13 cellular contexts compared by ENCODE assay signal in the genomic region with DNA sequence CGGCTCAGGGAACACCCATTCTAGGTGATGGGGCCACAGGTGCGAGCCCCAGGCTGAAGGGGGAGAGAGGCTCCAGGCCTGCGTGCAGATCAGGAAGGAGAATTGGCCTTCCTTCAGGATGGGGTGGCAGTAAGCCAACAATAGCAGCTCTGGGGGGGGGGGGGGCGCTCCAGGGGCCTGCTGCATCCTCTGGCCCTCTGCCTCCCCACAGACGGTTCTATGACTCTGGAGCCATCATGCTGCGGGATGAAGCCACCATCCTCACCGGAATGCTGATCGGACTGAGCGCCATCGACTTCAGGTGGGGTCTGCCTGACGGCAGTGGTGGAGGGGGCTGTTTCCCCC. TPM values are rescaled to one million over a fixed set of nuclear protein-coding genes. Genes with fewer than 3 reads are reported as not detected.
DNase-seq lines count a peak whose midpoint lies in the region; FAIRE-seq and TF ChIP-seq lines count a peak whose summit lies in the region.
"Had no signal": no experiment of that assay in that cellular context is flagged by ENCODE, and none has a peak within 500 bp of the region (broad histone marks: within the 10 kb centered on the region; RNA-seq: fewer than 3 reads in every experiment).

No MANE protein-coding gene starts in this region.

- TF ChIP-seq CTCF in OCI-LY1 (IDR thresholded peaks at IDR 0.05; ENCODE audit: low read length) (no peak), H1 (IDR thresholded peaks at IDR 0.05; ENCODE audit: control extremely low read depth in 1 of 3, insufficient read depth in 1 of 3, low read depth in 1 of 3, low read length in 3 of 3) (no peak)

- WGBS in H1 (ENCODE audit: extremely low coverage in 1 of 2, insufficient coverage in 1 of 2, insufficient read length in 1 of 2, insufficient replicate concordance in 2 of 2, low coverage in 1 of 2, low lambda C conversion rate in 2 of 2, missing lambda C conversion rate in 1 of 2), 2 experiments = 70% methylated on average over 8 of the region's 11 CpGs; no CpG with 5 or more reads in 1 of the 2 experiments

- CTCF ChIA-PET in activated naive CD4-positive, alpha-beta T cell treated with anti-CD3 and anti-CD28 coated beads, Interleukin-2, amount 10 ng/mL, durations not matched to agents 7 days and 5 days (lab: Charles Lee) = no interaction called here
- CTCF ChIA-PET in H1 (lab: Charles Lee; ENCODE audit: partially characterized antibody) = interaction anchor here (0.8 to 5.3 kb wide), 8 partner anchors 13 to 168 kb away, joined by 3 to 42 read pairs (median 4); no protein-coding TSS in a partner anchor

- H3K4me3 Mint-ChIP-seq in activated naive CD4-positive, alpha-beta T cell treated with anti-CD3 and anti-CD28 coated beads, Interleukin-2, amount 10 ng/mL, durations not matched to agents 7 days and 5 days = peak overlapping the region; percentile 55

- H3K18ac ChIP-seq in H1 (ENCODE audit: extremely low read depth, low read length) = no peak overlapping the region; the same call in 1 of the 2 replicates

- H2BK120ac ChIP-seq in H1 (replicated peaks; ENCODE audit: low read depth, low read length) = no peak overlapping the region

- peaks cover 14% of the 10 kb centered on the region for H3K23me2 ChIP-seq in H1 (ENCODE audit: low read depth, low read length)

- H4K91ac ChIP-seq in H1 (replicated peaks; ENCODE audit: insufficient read length, low read length) = no peak overlapping the region

- no peak overlapping the region for H3K56ac ChIP-seq in H1 (replicated peaks; ENCODE audit: insufficient read length, low read depth, low read length)

- no peak for TF ChIP-seq EP300 in H1 (IDR thresholded peaks at IDR 0.05; ENCODE audit: borderline replicate concordance in 1 of 2, low read depth in 2 of 2, low read length in 2 of 2)

- H4K8ac ChIP-seq in H1 (ENCODE audit: extremely low read depth, insufficient read depth, low read length) = peak overlapping the region; percentile 53

- no peaks in the 10 kb centered on the region for H3K9me3 Mint-ChIP-seq in activated naive CD4-positive, alpha-beta T cell treated with anti-CD3 and anti-CD28 coated beads, Interleukin-2, amount 10 ng/mL, durations not matched to agents 7 days and 5 days

- peaks cover 4% of the 10 kb centered on the region for H3K36me3 Mint-ChIP-seq in activated naive CD4-positive, alpha-beta T cell treated with anti-CD3 and anti-CD28 coated beads, Interleukin-2, amount 10 ng/mL, durations not matched to agents 7 days and 5 days

- POLR2A ChIA-PET in H1 (lab: Charles Lee; ENCODE audit: partially characterized antibody) = interaction anchor here (0.7 to 14.6 kb wide), 7 partner anchors 11 to 104 kb away, joined by 3 to 135 read pairs (median 5); partner anchors contain the start of genes SLC25A39 and UBTF

- FAIRE-seq in H1 (lab: Jason Lieb, UNC) = no peak

- H3K4me1 ChIP-seq in OCI-LY1 (ENCODE audit: insufficient read depth, low read length, severe bottlenecking) = peaks cover 9% of the 10 kb centered on the region
- peaks cover 7 to 39% (median 29%) of the 10 kb centered on the region in 4 experiments for H3K4me1 ChIP-seq in H1 (replicated peaks in 1 of 4; ENCODE audit: control insufficient read depth in 3 of 4, insufficient read depth in 4 of 4, low read length in 3 of 4)
- H3K4me1 ChIP-seq in skeletal muscle satellite cell (ENCODE audit: control insufficient read depth, insufficient read depth, low read length) = no peaks in the 10 kb centered on the region
- H3K4me1 ChIP-seq in SJCRH30 = no peaks in the 10 kb centered on the region

- no peak overlapping the region for H2AK5ac ChIP-seq in H1 (ENCODE audit: low read depth, low read length)

- H2BK20ac ChIP-seq in H1 (ENCODE audit: low read length) = no peak overlapping the region

- peaks cover 3% of the 10 kb centered on the region for H3K36me3 ChIP-seq in OCI-LY1 (ENCODE audit: insufficient read depth, low read length)
- peaks cover 0 to 2% (median 0%) of the 10 kb centered on the region in 4 experiments; a peak in 3 of 8 replicates for H3K36me3 ChIP-seq in H1 (ENCODE audit: control insufficient read depth in 2 of 4, insufficient read depth in 4 of 4, low read length in 3 of 4)
- H3K36me3 ChIP-seq in skeletal muscle satellite cell (ENCODE audit: insufficient read depth, low read length) = peaks cover 4% of the 10 kb centered on the region
- H3K36me3 ChIP-seq in SJCRH30 = no peaks in the 10 kb centered on the region; the same call in 1 of the 2 replicates

- no peaks in the 10 kb centered on the region for H4K20me1 ChIP-seq in OCI-LY1 (ENCODE audit: insufficient read depth, low read length)
- peaks cover under 1 to 11% of the 10 kb centered on the region in 2 experiments for H4K20me1 ChIP-seq in H1 (replicated peaks in 1 of 2; ENCODE audit: control insufficient read depth in 1 of 2, insufficient read depth in 2 of 2, low read length in 2 of 2)

- peaks cover 85% of the 10 kb centered on the region for H3K27me3 Mint-ChIP-seq in activated naive CD4-positive, alpha-beta T cell treated with anti-CD3 and anti-CD28 coated beads, Interleukin-2, amount 10 ng/mL, durations not matched to agents 7 days and 5 days

- H3K4me1 Mint-ChIP-seq in activated naive CD4-positive, alpha-beta T cell treated with anti-CD3 and anti-CD28 coated beads, Interleukin-2, amount 10 ng/mL, durations not matched to agents 7 days and 5 days = peaks cover 17% of the 10 kb centered on the region

- no peaks in the 10 kb centered on the region for H3F3A ChIP-seq in OCI-LY1 (ENCODE audit: insufficient read depth, low read length)

- no peaks in the 10 kb centered on the region for H3K9me2 ChIP-seq in OCI-LY1 (ENCODE audit: low read depth, low read length)

- H2BK15ac ChIP-seq in H1 (ENCODE audit: low read length) = peak overlapping the region; percentile 25; the same call in 1 of the 2 replicates

- 0 out of 2 replicates have a peak overlapping the region, but pooled peaks have one; percentile 50 for H2BK12ac ChIP-seq in H1 (ENCODE audit: low read depth, low read length)

- TF ChIP-seq POLR2A in H1 (IDR thresholded peaks at IDR 0.05; ENCODE audit: control extremely low read depth in 1 of 2, low read depth in 2 of 2, low read length in 2 of 2) = no peak

- H3K27me3 ChIP-seq in OCI-LY1 (ENCODE audit: insufficient read depth, low read length) = peaks cover 6% of the 10 kb centered on the region; the same call in 1 of the 2 replicates
- peaks cover 0 to 19% (median 17%) of the 10 kb centered on the region in 4 experiments; a peak in 6 of 7 replicates for H3K27me3 ChIP-seq in H1 (replicated peaks in 1 of 4; ENCODE audit: control insufficient read depth in 3 of 4, extremely low read depth in 1 of 4, insufficient read depth in 3 of 4, low read length in 3 of 4)
- peaks cover 53% of the 10 kb centered on the region for H3K27me3 ChIP-seq in skeletal muscle satellite cell (ENCODE audit: control insufficient read depth, insufficient read depth, low read length)
- H3K27me3 ChIP-seq in SJCRH30 = no peaks in the 10 kb centered on the region

- H4K5ac ChIP-seq in H1 (ENCODE audit: insufficient read length, low read depth, low read length) = no peak overlapping the region

- peak overlapping the region; percentile 16; the same call in 1 of the 2 replicates for H2BK5ac ChIP-seq in H1 (ENCODE audit: low read depth, low read length)

- H3K23ac ChIP-seq in H1 (ENCODE audit: insufficient read length) = no peak overlapping the region

- no peak for TF ChIP-seq RAD21 in H1 (IDR thresholded peaks at IDR 0.05 in 1 of 2, conservative IDR thresholded peaks at IDR 0.05 in 1 of 2; ENCODE audit: low read depth in 2 of 2, low read length in 2 of 2)

- H3K4me2 ChIP-seq in OCI-LY1 (ENCODE audit: low read length) (peak overlapping the region; percentile 75; the same call in 1 of the 2 replicates), H1 (ENCODE audit: insufficient read depth in 1 of 2, low read depth in 2 of 2, low read length in 2 of 2) (peak overlapping the region; percentile 97 to 99), skeletal muscle satellite cell (ENCODE audit: low read length) (peak overlapping the region; percentile 77)

- H3K14ac ChIP-seq in H1 (ENCODE audit: insufficient read length) = no peak overlapping the region

- H3K9me3 ChIP-seq in OCI-LY1 (ENCODE audit: low read length) (no peaks in the 10 kb centered on the region), H1 (ENCODE audit: insufficient read depth in 2 of 2, low read depth in 1 of 2, low read length in 1 of 2) (no peaks in the 10 kb centered on the region), skeletal muscle satellite cell (replicated peaks; ENCODE audit: low read length) (peaks cover 3% of the 10 kb centered on the region), SJCRH30 (replicated peaks) (no peaks in the 10 kb centered on the region)
- H3K9me3 ChIP-seq: body of pancreas, SJSA1 had no signal

- H3K27ac ChIP-seq in OCI-LY1 (ENCODE audit: low read depth, low read length, poor library complexity, severe bottlenecking) (no peak overlapping the region), H1 (ENCODE audit: low read depth, low read length) (no peak overlapping the region), SJCRH30 (no peak overlapping the region)
- H3K27ac ChIP-seq: body of pancreas, epithelial cell of prostate, SJSA1 had no signal

- no peak overlapping the region for H3K4ac ChIP-seq in H1 (replicated peaks; ENCODE audit: insufficient read length, low read depth, low read length)

- H3K4me3 ChIP-seq in OCI-LY1 (ENCODE audit: low read depth, low read length, poor library complexity, severe bottlenecking) (peak overlapping the region; percentile 53), H1 (ENCODE audit: extremely low read depth in 1 of 4, insufficient read depth in 2 of 4, low read depth in 3 of 4, low read length in 4 of 4) (peak overlapping the region; percentile 40 to 67 (median 60); a peak in 7 of 8 replicates), skeletal muscle satellite cell (ENCODE audit: low read length) (no peak overlapping the region), SJCRH30 (no peak overlapping the region)
- H3K4me3 ChIP-seq: SJSA1 had no signal

- no peak for DNase-seq in activated naive CD4-positive, alpha-beta T cell treated with anti-CD3 and anti-CD28 coated beads, Interleukin-2, amount 10 ng/mL, durations not matched to agents 7 days and 5 days
- no peak for DNase-seq in activated naive CD4-positive, alpha-beta T cell treated with anti-CD3 and anti-CD28 coated beads, Interleukin-2, amount 50 U/mL, for 16 hours
- DNase-seq in H1 (ENCODE audit: low read depth in 1 of 2, low spot score in 2 of 2) (no peak), T1000 (lab: John Stamatoyannopoulos, UW) (no peak), SJCRH30 (no peak), NCI-H510A treated with DMSO at 0.1 percent for 48 hours (lab: John Stamatoyannopoulos, UW) (no peak)
- DNase-seq: body of pancreas, KBM-7 had no signal

- H3K79me2 ChIP-seq in OCI-LY1 (ENCODE audit: insufficient read depth, low read length) (no peaks in the 10 kb centered on the region), H1 (ENCODE audit: control insufficient read depth in 1 of 2, insufficient read depth in 2 of 2, low read length in 2 of 2) (no peaks in the 10 kb centered on the region)

- H2AFZ ChIP-seq in OCI-LY1 (ENCODE audit: low read length) (no peak overlapping the region), H1 (ENCODE audit: low read length) (no peak overlapping the region)

- no peaks in the 10 kb centered on the region for H3K79me1 ChIP-seq in H1 (ENCODE audit: low read depth, low read length)

- H3K27ac Mint-ChIP-seq in activated naive CD4-positive, alpha-beta T cell treated with anti-CD3 and anti-CD28 coated beads, Interleukin-2, amount 10 ng/mL, durations not matched to agents 7 days and 5 days = no peak overlapping the region

- H3K9ac ChIP-seq in OCI-LY1 (ENCODE audit: low read length) (no peak overlapping the region), H1 (replicated peaks in 1 of 4; ENCODE audit: extremely low read depth in 1 of 4, low read depth in 3 of 4, low read length in 3 of 4) (no peak overlapping the region), skeletal muscle satellite cell (ENCODE audit: low read depth, low read length) (no peak overlapping the region)

RNA-seq across cellular contexts. Expression of gene RUNDC3A, which starts 6.1 kb away (rescaled TPM):
- 6.1 and 6.4 TPM in 2 replicates for total RNA-seq in H1 (2021; fragmentation: NEBNext Ultra II Directional; extraction: Animal tissue kit (Norgen Biotek cat#: 25700))
- 13.8 and 15.6 TPM in 2 replicates for polyA plus RNA-seq in H1 (2011; rRNA removed)
- polyA plus RNA-seq in H1 (2011; cell fraction: cytosol; rRNA removed) = 11.9 TPM
- 23.7 TPM for polyA plus RNA-seq in H1 (2011; cell fraction: nucleus; rRNA removed)
- polyA plus RNA-seq in H1 (2012, experiment 1 of 2) = 4.5 to 8.2 TPM (median 6.2 TPM) in 4 replicates
- polyA plus RNA-seq in H1 (2012, experiment 2 of 2) = 5.1 TPM
- 4.7 TPM for polyA plus RNA-seq in H1 (2013, experiment 1 of 2)
- 4.5 TPM for polyA plus RNA-seq in H1 (2013, experiment 2 of 2)
- polyA minus RNA-seq in H1 (2011; rRNA and poly(A)+ RNA removed) = 3.8 and 4.3 TPM in 2 replicates
- 6.8 TPM for polyA minus RNA-seq in H1 (2011; cell fraction: cytosol; rRNA and poly(A)+ RNA removed)
- 3.4 TPM for polyA minus RNA-seq in H1 (2011; cell fraction: nucleus; rRNA and poly(A)+ RNA removed)
- not detected in 2 replicates for total RNA-seq in skeletal muscle satellite cell (2012; rRNA removed)
- total RNA-seq in SJCRH30 (2014; rRNA removed; shearing (Covaris generic)) = 0.14 TPM in 1 of 2 replicates, not detected in the other
- total RNA-seq: SJSA1 had no signal

RNA-seq across cellular contexts. Expression of gene SLC25A39, which starts 10.1 kb away (rescaled TPM):
- total RNA-seq in H1 (2021; fragmentation: NEBNext Ultra II Directional; extraction: Animal tissue kit (Norgen Biotek cat#: 25700)) = 189 and 200 TPM in 2 replicates
- 291 and 408 TPM in 2 replicates for polyA plus RNA-seq in H1 (2011; rRNA removed)
- 282 TPM for polyA plus RNA-seq in H1 (2011; cell fraction: cytosol; rRNA removed)
- polyA plus RNA-seq in H1 (2011; cell fraction: nucleus; rRNA removed) = 575 TPM
- polyA plus RNA-seq in H1 (2012, experiment 1 of 2) = 156 to 250 TPM (median 229 TPM) in 4 replicates
- polyA plus RNA-seq in H1 (2012, experiment 2 of 2) = 230 TPM
- 181 TPM for polyA plus RNA-seq in H1 (2013, experiment 1 of 2)
- polyA plus RNA-seq in H1 (2013, experiment 2 of 2) = 173 TPM
- polyA minus RNA-seq in H1 (2011; rRNA and poly(A)+ RNA removed) = 74.8 and 88.3 TPM in 2 replicates
- polyA minus RNA-seq in H1 (2011; cell fraction: cytosol; rRNA and poly(A)+ RNA removed) = 85.4 TPM
- 119 TPM for polyA minus RNA-seq in H1 (2011; cell fraction: nucleus; rRNA and poly(A)+ RNA removed)
- total RNA-seq in skeletal muscle satellite cell (2012; rRNA removed) = 98.6 and 102 TPM in 2 replicates
- 86.9 and 87.2 TPM in 2 replicates for total RNA-seq in SJCRH30 (2014; rRNA removed; shearing (Covaris generic))

RNA-seq across cellular contexts. Expression of gene GRN, which starts 30.6 kb away (rescaled TPM):
- 108 and 117 TPM in 2 replicates for total RNA-seq in H1 (2021; fragmentation: NEBNext Ultra II Directional; extraction: Animal tissue kit (Norgen Biotek cat#: 25700))
- 387 and 526 TPM in 2 replicates for polyA plus RNA-seq in H1 (2011; rRNA removed)
- polyA plus RNA-seq in H1 (2011; cell fraction: cytosol; rRNA removed) = 143 TPM
- 360 TPM for polyA plus RNA-seq in H1 (2011; cell fraction: nucleus; rRNA removed)
- polyA plus RNA-seq in H1 (2012, experiment 1 of 2) = 137 to 183 TPM (median 169 TPM) in 4 replicates
- polyA plus RNA-seq in H1 (2012, experiment 2 of 2) = 165 TPM
- polyA plus RNA-seq in H1 (2013, experiment 1 of 2) = 258 TPM
- polyA plus RNA-seq in H1 (2013, experiment 2 of 2) = 236 TPM
- polyA minus RNA-seq in H1 (2011; rRNA and poly(A)+ RNA removed) = 66.1 and 115 TPM in 2 replicates
- 135 TPM for polyA minus RNA-seq in H1 (2011; cell fraction: cytosol; rRNA and poly(A)+ RNA removed)
- polyA minus RNA-seq in H1 (2011; cell fraction: nucleus; rRNA and poly(A)+ RNA removed) = 88.4 TPM
- total RNA-seq in skeletal muscle satellite cell (2012; rRNA removed) = 176 and 177 TPM in 2 replicates
- 74.4 and 77.2 TPM in 2 replicates for total RNA-seq in SJCRH30 (2014; rRNA removed; shearing (Covaris generic))

RNA-seq across cellular contexts. Expression of gene SLC4A1, which starts 46.6 kb away (rescaled TPM):
- total RNA-seq in H1 (2021; fragmentation: NEBNext Ultra II Directional; extraction: Animal tissue kit (Norgen Biotek cat#: 25700)) = 0.08 TPM in 1 of 2 replicates, not detected in the other
- polyA plus RNA-seq in H1 (2011; rRNA removed) = 0.08 and 0.09 TPM in 2 replicates
- 0.09 TPM for polyA plus RNA-seq in H1 (2011; cell fraction: cytosol; rRNA removed)
- polyA plus RNA-seq in H1 (2011; cell fraction: nucleus; rRNA removed) = 0.30 TPM
- polyA plus RNA-seq in H1 (2012, experiment 1 of 2) = 0.04 to 0.18 TPM (median 0.17 TPM) in 3 of 4 replicates, not detected in the other
- not detected for polyA plus RNA-seq in H1 (2012, experiment 2 of 2)
- polyA plus RNA-seq in H1 (2013, experiment 1 of 2) = 0.02 TPM
- polyA plus RNA-seq in H1 (2013, experiment 2 of 2) = 0.04 TPM
- polyA minus RNA-seq in H1 (2011; rRNA and poly(A)+ RNA removed) = not detected in 2 replicates
- polyA minus RNA-seq in H1 (2011; cell fraction: cytosol; rRNA and poly(A)+ RNA removed) = not detected
- not detected for polyA minus RNA-seq in H1 (2011; cell fraction: nucleus; rRNA and poly(A)+ RNA removed)
- total RNA-seq in skeletal muscle satellite cell (2012; rRNA removed) = not detected in 2 replicates
- 0.04 TPM in 1 of 2 replicates, not detected in the other for total RNA-seq in SJCRH30 (2014; rRNA removed; shearing (Covaris generic))
- total RNA-seq: body of pancreas, SJSA1 had no signal
- polyA plus RNA-seq: BJ had no signal

RNA-seq across cellular contexts. Expression of gene FAM171A2, which starts 49.2 kb away (rescaled TPM):
- total RNA-seq in H1 (2021; fragmentation: NEBNext Ultra II Directional; extraction: Animal tissue kit (Norgen Biotek cat#: 25700)) = 23.9 and 24.1 TPM in 2 replicates
- 21.9 and 31.8 TPM in 2 replicates for polyA plus RNA-seq in H1 (2011; rRNA removed)
- polyA plus RNA-seq in H1 (2011; cell fraction: cytosol; rRNA removed) = 21.7 TPM
- polyA plus RNA-seq in H1 (2011; cell fraction: nucleus; rRNA removed) = 37.0 TPM
- 10.4 to 25.0 TPM (median 21.9 TPM) in 4 replicates for polyA plus RNA-seq in H1 (2012, experiment 1 of 2)
- 11.7 TPM for polyA plus RNA-seq in H1 (2012, experiment 2 of 2)
- 15.4 TPM for polyA plus RNA-seq in H1 (2013, experiment 1 of 2)
- 15.9 TPM for polyA plus RNA-seq in H1 (2013, experiment 2 of 2)
- polyA minus RNA-seq in H1 (2011; rRNA and poly(A)+ RNA removed) = 14.7 and 17.9 TPM in 2 replicates
- polyA minus RNA-seq in H1 (2011; cell fraction: cytosol; rRNA and poly(A)+ RNA removed) = 22.5 TPM
- 24.7 TPM for polyA minus RNA-seq in H1 (2011; cell fraction: nucleus; rRNA and poly(A)+ RNA removed)
- 1.5 TPM in 1 of 2 replicates, not detected in the other for total RNA-seq in skeletal muscle satellite cell (2012; rRNA removed)
- 11.8 and 13.7 TPM in 2 replicates for total RNA-seq in SJCRH30 (2014; rRNA removed; shearing (Covaris generic))

Comparison
In these comparisons a context has a peak if more than half of its experiments do, and no peak if none do; other contexts are left out.
1. H3K4me3 ChIP-seq: peak in OCI-LY1 (single experiment) and H1 (4 of 4); none in skeletal muscle satellite cell (single experiment) and SJCRH30 (single experiment).
2. Peak in every context shown above with its lines, with median percentiles within 50 percentile points of each other: H3K4me2 ChIP-seq.